Comparison of ENCODE assay signal across 8 cellular contexts in the genomic region with DNA sequence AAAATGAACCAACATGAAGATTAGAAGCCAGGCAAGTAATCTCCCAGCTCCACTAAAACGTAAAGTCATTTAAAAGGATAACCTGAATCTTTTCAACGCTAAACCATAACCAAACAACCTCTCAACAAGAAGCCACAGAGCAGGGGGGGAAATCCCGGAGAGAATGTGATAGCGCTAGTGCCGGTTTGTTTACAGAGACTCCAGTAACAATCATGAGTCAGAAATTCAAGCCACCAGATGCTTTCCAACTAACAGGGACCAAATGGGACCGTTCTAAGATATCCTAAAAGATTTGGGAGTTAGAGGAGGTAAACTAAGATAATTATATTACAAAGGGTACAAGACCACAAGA. TPM values are rescaled to one million over a fixed set of nuclear protein-coding genes. Genes with fewer than 3 reads are reported as not detected.
DNase-seq lines count a peak whose midpoint lies in the region; ATAC-seq and TF ChIP-seq lines count a peak whose summit lies in the region.

No MANE protein-coding gene starts in this region.

- H3K36me3 ChIP-seq in HCT116 (ENCODE audit: control insufficient read depth in 1 of 2, insufficient read depth in 2 of 2, low read length in 2 of 2): 0 out of 4 replicates have a peak, but pooled peaks cover 0 to 5% of the 10 kb centered on the region in 2 experiments

- H3K9me3 Mint-ChIP-seq in activated CD4-positive, alpha-beta T cell treated with anti-CD3 and anti-CD28 coated beads, Interleukin-2, amount 10 ng/mL, durations not matched to agents 24 days and 14 days: no peaks in the 10 kb centered on the region

- peak; percentile 86 for DNase-seq in DMS53 treated with DMSO at 0.1 percent for 48 hours (lab: John Stamatoyannopoulos, UW; ENCODE audit: unreplicated experiment)
- no peak for DNase-seq in HCT116 (ENCODE audit: low read depth, low spot score)
- DNase-seq in NCI-H2081 (lab: John Stamatoyannopoulos, UW): peak; percentile 43 to 72
- DNase-seq in activated CD4-positive, alpha-beta T cell treated with anti-CD3 and anti-CD28 coated beads, Interleukin-2, amount 10 ng/mL, durations not matched to agents 24 days and 14 days: peak; percentile 93
- DNase-seq in dorsolateral prefrontal cortex: no peak
- peak; percentile 76 for DNase-seq in medulla oblongata (ENCODE audit: extremely low spot score)
- peak; percentile 34 to 51 for DNase-seq in stimulated activated CD8-positive, alpha-beta memory T cell treated with anti-CD3 and anti-CD28 coated beads, Interleukin-2, amount 100 ng/mL, for 48 hours (ENCODE audit: low read depth in 2 of 2)

- peaks cover 22% of the 10 kb centered on the region for H3K36me3 Mint-ChIP-seq in activated CD4-positive, alpha-beta T cell treated with anti-CD3 and anti-CD28 coated beads, Interleukin-2, amount 10 ng/mL, durations not matched to agents 24 days and 14 days (ENCODE audit: low read depth)

- no peaks in the 10 kb centered on the region for H3K9me3 ChIP-seq in HCT116 (ENCODE audit: control insufficient read depth in 1 of 2, insufficient read depth in 1 of 2, low read depth in 1 of 2, low read length in 2 of 2)

- H3K4me3 ChIP-seq in HCT116 (replicated peaks in 1 of 2; ENCODE audit: low read depth in 1 of 2, low read length in 2 of 2): peak overlapping the region; percentile 97 to 98
- peak overlapping the region; percentile 47 to 97 (median 89) for H3K4me3 ChIP-seq in dorsolateral prefrontal cortex

- CTCF ChIA-PET in HCT116 (lab: Charles Lee): interaction anchor here (1.0 to 3.8 kb wide), 2 partner anchors 10 to 68 kb away, joined by 4 to 39 read pairs; no protein-coding TSS in a partner anchor

- no peaks in the 10 kb centered on the region for H3K9me2 ChIP-seq in HCT116 (ENCODE audit: insufficient read depth)

- H4K20me1 ChIP-seq in HCT116 (ENCODE audit: insufficient read depth): no peaks in the 10 kb centered on the region; the same call in 1 of the 2 replicates

- RAD21 ChIA-PET in HCT116 (lab: Charles Lee; ENCODE audit: low non-redundant PET in 1 of 2, low total read pairs in 2 of 2, uncharacterized antibody in 2 of 2, unreplicated experiment in 2 of 2): no interaction called here

- H3K27me3 ChIP-seq in HCT116 (ENCODE audit: insufficient read depth, low read length) (no peaks in the 10 kb centered on the region), dorsolateral prefrontal cortex (no peaks in the 10 kb centered on the region)

- POLR2A ChIA-PET in HCT116 (lab: Charles Lee): interaction anchor here (0.7 to 1.1 kb wide), 2 partner anchors 9 to 33 kb away, joined by 3 read pairs; no protein-coding TSS in a partner anchor

- peaks cover 28 to 36% of the 10 kb centered on the region in 2 experiments for H3K4me1 ChIP-seq in HCT116 (ENCODE audit: control insufficient read depth in 1 of 2, insufficient read depth in 2 of 2, low read length in 2 of 2)

- peaks cover 57% of the 10 kb centered on the region for H3K79me2 ChIP-seq in HCT116 (ENCODE audit: insufficient read depth, low read length)

- ATAC-seq in HCT116: peak; percentile 24; the same call in 1 of the 2 replicates
- no peak for ATAC-seq in GM21381 (IDR thresholded peaks at IDR 0.05; ENCODE audit: unreplicated experiment)

- no peak overlapping the region for H2AFZ ChIP-seq in HCT116 (ENCODE audit: low read depth, low read length, poor library complexity, severe bottlenecking)

- peak overlapping the region; percentile 99 for H3K4me3 Mint-ChIP-seq in activated CD4-positive, alpha-beta T cell treated with anti-CD3 and anti-CD28 coated beads, Interleukin-2, amount 10 ng/mL, durations not matched to agents 24 days and 14 days

- no TSS peak for BruUV-seq in HCT116 (replicated peaks; lab: Mats Ljungman, UMichigan)

- no peak for TF ChIP-seq CTCF in HCT116 (IDR thresholded peaks at IDR 0.05 in 2 of 3, conservative IDR thresholded peaks at IDR 0.05 in 1 of 3; ENCODE audit: borderline replicate concordance in 1 of 3, insufficient read depth in 1 of 3, low read depth in 2 of 3, low read length in 2 of 3)
- TF ChIP-seq CTCF in dorsolateral prefrontal cortex (IDR thresholded peaks at IDR 0.05 in 54 of 56, conservative IDR thresholded peaks at IDR 0.05 in 2 of 56; ENCODE audit: low read depth in 1 of 56, partially characterized antibody in 56 of 56): no peak

- H3K4me1 Mint-ChIP-seq in activated CD4-positive, alpha-beta T cell treated with anti-CD3 and anti-CD28 coated beads, Interleukin-2, amount 10 ng/mL, durations not matched to agents 24 days and 14 days: peaks cover 32% of the 10 kb centered on the region

- no peaks in the 10 kb centered on the region for H3K27me3 Mint-ChIP-seq in activated CD4-positive, alpha-beta T cell treated with anti-CD3 and anti-CD28 coated beads, Interleukin-2, amount 10 ng/mL, durations not matched to agents 24 days and 14 days

- peak overlapping the region; percentile 96 for H3K9ac ChIP-seq in HCT116 (ENCODE audit: low read length)

- peak overlapping the region; percentile 99 for H3K27ac Mint-ChIP-seq in activated CD4-positive, alpha-beta T cell treated with anti-CD3 and anti-CD28 coated beads, Interleukin-2, amount 10 ng/mL, durations not matched to agents 24 days and 14 days

- TF ChIP-seq RAD21 in HCT116 (IDR thresholded peaks at IDR 0.05; ENCODE audit: low read depth): no peak

- H3K4me2 ChIP-seq in HCT116 (ENCODE audit: low read length): peak overlapping the region; percentile 80

- peak; percentile 37 for TF ChIP-seq POLR2A in HCT116 (IDR thresholded peaks at IDR 0.05; ENCODE audit: borderline replicate concordance, extremely low read depth, insufficient read depth, insufficient read length)

- intact Hi-C loops in HCT116 (cut with micrococcal nuclease): no loop called here
- intact Hi-C loops in activated CD4-positive, alpha-beta T cell treated with anti-CD3 and anti-CD28 coated beads, Interleukin-2, amount 10 ng/mL, durations not matched to agents 24 days and 14 days (cut with micrococcal nuclease): loop anchor here (2.0 to 5.0 kb wide), 4 partner anchors 57 to 361 kb away; a partner anchor contains a TSS
- intact Hi-C loops in dorsolateral prefrontal cortex (cut with DNase I): loop anchor here in 1 of 2 donors (5.0 to 10.0 kb wide), 2 partner anchors 113 to 179 kb away; a partner anchor contains a TSS

- H3K27ac ChIP-seq in HCT116 (ENCODE audit: low read depth, low read length) (peak overlapping the region; percentile 73), dorsolateral prefrontal cortex (peak overlapping the region; percentile 88 to 100 (median 98))

TF ChIP-seq in HCT116, 20 proteins besides CTCF, POLR2A, EP300 and RAD21 (continues in another document):
- TF ChIP-seq, protein P1, sequence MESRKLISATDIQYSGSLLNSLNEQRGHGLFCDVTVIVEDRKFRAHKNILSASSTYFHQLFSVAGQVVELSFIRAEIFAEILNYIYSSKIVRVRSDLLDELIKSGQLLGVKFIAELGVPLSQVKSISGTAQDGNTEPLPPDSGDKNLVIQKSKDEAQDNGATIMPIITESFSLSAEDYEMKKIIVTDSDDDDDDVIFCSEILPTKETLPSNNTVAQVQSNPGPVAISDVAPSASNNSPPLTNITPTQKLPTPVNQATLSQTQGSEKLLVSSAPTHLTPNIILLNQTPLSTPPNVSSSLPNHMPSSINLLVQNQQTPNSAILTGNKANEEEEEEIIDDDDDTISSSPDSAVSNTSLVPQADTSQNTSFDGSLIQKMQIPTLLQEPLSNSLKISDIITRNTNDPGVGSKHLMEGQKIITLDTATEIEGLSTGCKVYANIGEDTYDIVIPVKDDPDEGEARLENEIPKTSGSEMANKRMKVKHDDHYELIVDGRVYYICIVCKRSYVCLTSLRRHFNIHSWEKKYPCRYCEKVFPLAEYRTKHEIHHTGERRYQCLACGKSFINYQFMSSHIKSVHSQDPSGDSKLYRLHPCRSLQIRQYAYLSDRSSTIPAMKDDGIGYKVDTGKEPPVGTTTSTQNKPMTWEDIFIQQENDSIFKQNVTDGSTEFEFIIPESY (IDR thresholded peaks at IDR 0.05; ENCODE audit: extremely low read depth, insufficient replicate concordance, low read length): no peak
- TF ChIP-seq POLR2AphosphoS5 (IDR thresholded peaks at IDR 0.05; ENCODE audit: low read depth, low read length) (no peak; the same call in 1 of the 2 replicates), CBX3 (IDR thresholded peaks at IDR 0.05; ENCODE audit: low read depth) (no peak), SP1 (IDR thresholded peaks at IDR 0.05; ENCODE audit: low read depth) (no peak), SRF (IDR thresholded peaks at IDR 0.05; ENCODE audit: low read depth) (no peak), SIN3A (IDR thresholded peaks at IDR 0.05; ENCODE audit: low read depth) (no peak)

RNA-seq across cellular contexts. Expression of a gene that starts 0.8 kb away (rescaled TPM):
- total RNA-seq in HCT116 (2021; ENCODE audit: unreplicated experiment) (98.1 TPM), dorsolateral prefrontal cortex (100 to 1,000 TPM; 111 to 260 (median 188) TPM)
- polyA plus RNA-seq in HCT116 (2012): 79.1 and 82.5 TPM in 2 replicates
- 117 and 121 TPM in 2 replicates for total RNA-seq in activated CD4-positive, alpha-beta T cell treated with anti-CD3 and anti-CD28 coated beads, Interleukin-2, amount 10 ng/mL, durations not matched to agents 24 days and 14 days

RNA-seq across cellular contexts. Expression of a gene that starts 23.4 kb away (rescaled TPM):
- total RNA-seq in HCT116 (2021; ENCODE audit: unreplicated experiment): 35.9 TPM
- polyA plus RNA-seq in HCT116 (2012): 26.3 and 32.2 TPM in 2 replicates
- total RNA-seq in activated CD4-positive, alpha-beta T cell treated with anti-CD3 and anti-CD28 coated beads, Interleukin-2, amount 10 ng/mL, durations not matched to agents 24 days and 14 days: 51.8 and 60.2 TPM in 2 replicates
- total RNA-seq in dorsolateral prefrontal cortex: 100 to 1,000 TPM in 52 of 120 experiments, 10 to 100 TPM in 68; 63.4 to 123 (median 97.5) TPM

RNA-seq across cellular contexts. Expression of a gene that starts 56.3 kb away (rescaled TPM):
- total RNA-seq in HCT116 (2021; ENCODE audit: unreplicated experiment) (44.0 TPM), dorsolateral prefrontal cortex (100 to 1,000 TPM; 342 to 812 (median 617) TPM)
- polyA plus RNA-seq in HCT116 (2012): 62.8 and 68.8 TPM in 2 replicates
- 70.2 and 70.9 TPM in 2 replicates for total RNA-seq in activated CD4-positive, alpha-beta T cell treated with anti-CD3 and anti-CD28 coated beads, Interleukin-2, amount 10 ng/mL, durations not matched to agents 24 days and 14 days

Comparison
In these comparisons a context has a peak if more than half of its experiments do, and no peak if none do; other contexts are left out.
1. DNase-seq: peak in DMS53 treated with DMSO at 0.1 percent for 48 hours (single experiment), NCI-H2081 (2 of 2), activated CD4-positive, alpha-beta T cell treated with anti-CD3 and anti-CD28 coated beads, Interleukin-2, amount 10 ng/mL, durations not matched to agents 24 days and 14 days (single experiment), medulla oblongata (single experiment) and stimulated activated CD8-positive, alpha-beta memory T cell treated with anti-CD3 and anti-CD28 coated beads, Interleukin-2, amount 100 ng/mL, for 48 hours (2 of 2); none in HCT116 (single experiment) and dorsolateral prefrontal cortex (0 of 10).